In the genomic region with DNA sequence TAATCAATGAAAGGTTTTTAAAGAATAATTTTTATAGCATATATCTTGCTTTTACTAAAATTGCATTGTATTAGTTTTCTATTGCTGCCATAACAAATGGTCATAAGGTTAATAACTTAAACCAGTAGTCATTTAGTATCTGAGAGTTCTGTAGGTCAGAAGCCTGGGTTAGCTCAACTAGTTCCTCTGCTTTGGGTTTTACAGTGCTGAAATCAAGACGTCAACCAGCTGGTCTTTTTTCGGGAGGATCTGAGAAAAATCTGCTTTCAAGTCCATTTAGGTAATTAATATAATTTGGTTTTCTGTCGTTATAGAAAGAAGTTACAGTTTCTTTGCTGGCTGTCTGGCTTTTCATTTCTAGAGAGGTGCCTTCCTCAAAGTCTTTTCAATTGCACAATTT, we compare ENCODE assay signal across 26 cellular contexts.
A peak's percentile ranks its signal among the peaks of the same experiment; 100 is the strongest.
DNase-seq lines count a peak whose midpoint lies in the region; ATAC-seq, FAIRE-seq and TF ChIP-seq lines count a peak whose summit lies in the region.
"Had no signal": no experiment of that assay in that cellular context is flagged by ENCODE, and none has a peak within 500 bp of the region (broad histone marks: within the 10 kb centered on the region; RNA-seq: fewer than 3 reads in every experiment).

No MANE protein-coding gene starts in this region.

- H3K79me2 ChIP-seq in GM12878 (ENCODE audit: control insufficient read depth, insufficient read depth, low read length) = no peaks in the 10 kb centered on the region

- SMC1A ChIA-PET in GM12878 (lab: Charles Lee; ENCODE audit: uncharacterized antibody, unreplicated experiment) = no interaction called here

- ATAC-seq in GM18502 (IDR thresholded peaks at IDR 0.05; ENCODE audit: poor library complexity, unreplicated experiment) (peak; percentile 86), GM19324 (IDR thresholded peaks at IDR 0.05; ENCODE audit: low FRiP score, unreplicated experiment) (peak; percentile 67), HG02973 (IDR thresholded peaks at IDR 0.05; ENCODE audit: unreplicated experiment) (peak; percentile 81), GM12878 (peak; percentile 45; the same call in 2 of the 3 replicates)
- ATAC-seq: GM23338, HepG2, K562, Panc1 had no signal

- in situ Hi-C loops in GM12878 (cut with MboI) = no loop called here

- 0% methylated on average over 3 of the region's 3 CpGs for WGBS in GM12878 (ENCODE audit: insufficient coverage, insufficient replicate concordance, low lambda C conversion rate, missing lambda C conversion rate)
- 37 to 46% methylated on average over 3 of the region's 3 CpGs for WGBS in esophagus squamous epithelium, 2 donors

- TF ChIP-seq EP300 in GM12878 (IDR thresholded peaks at IDR 0.05; ENCODE audit: borderline replicate concordance in 1 of 2, control insufficient read depth in 1 of 2, low read depth in 2 of 2, low read length in 2 of 2) = no peak

- no peaks in the 10 kb centered on the region for H3K36me3 ChIP-seq in GM12878 (ENCODE audit: control insufficient read depth in 2 of 2, insufficient read depth in 2 of 2, low read length in 1 of 2)
- no peaks in the 10 kb centered on the region for H3K36me3 ChIP-seq in esophagus squamous epithelium
- H3K36me3 ChIP-seq: HAP-1, MG63 had no signal

- RAD21 ChIA-PET in GM12878 (lab: Charles Lee; ENCODE audit: unreplicated experiment) = no interaction called here

- no peak for TF ChIP-seq RAD21 in GM12878 (IDR thresholded peaks at IDR 0.05; ENCODE audit: insufficient read depth, low read depth, low read length)

- TF ChIP-seq CTCF in GM12878 (IDR thresholded peaks at IDR 0.05 in 2 of 3, conservative IDR thresholded peaks at IDR 0.05 in 1 of 3; ENCODE audit: control insufficient read depth in 2 of 3, extremely low read depth in 1 of 3, insufficient read depth in 1 of 3, low read depth in 3 of 3, low read length in 3 of 3) (no peak), esophagus squamous epithelium (IDR thresholded peaks at IDR 0.05) (no peak)

- POLR2A ChIA-PET in GM12878 (lab: Charles Lee) = no interaction called here

- FAIRE-seq in GM12878 (lab: Jason Lieb, UNC) = no peak
- no peak for FAIRE-seq in GM19239 (lab: Jason Lieb, UNC)
- FAIRE-seq: G401.6, HepG2, K562 had no signal

- H3K4me1 ChIP-seq in GM12878 (ENCODE audit: control insufficient read depth, insufficient read depth, low read length) (no peaks in the 10 kb centered on the region), esophagus squamous epithelium (no peaks in the 10 kb centered on the region)
- H3K4me1 ChIP-seq: HAP-1 had no signal

- no peak overlapping the region for H3K9ac ChIP-seq in GM12878 (ENCODE audit: control insufficient read depth, insufficient read depth, low read length)

- DNase-seq in GM12878 (ENCODE audit: low read depth, low spot score) (no peak), GM19239 (ENCODE audit: insufficient read length, low spot score) (no peak), esophagus squamous epithelium (lab: John Stamatoyannopoulos, UW) (no peak)
- no peak for DNase-seq in activated CD4-positive, alpha-beta T cell treated with anti-CD3 and anti-CD28 coated beads for 4 hours
- DNase-seq: Calu3; CD8-positive, alpha-beta memory T cell; DMS153; MG63; NCI-H1092; NCI-H146; NCI-H2029; NCI-H2227 treated with DMSO at 0.1 percent for 48 hours; NCI-H510A; NK-92 treated with Interleukin-12 subunit alpha and Interleukin-12 subunit beta, amount 100 ng/mL, for 24 hours; T-helper 9 cell had no signal

- H3K4me2 ChIP-seq in GM12878 (ENCODE audit: control insufficient read depth, insufficient read depth) = no peak overlapping the region
- H3K4me2 ChIP-seq: GM23338 had no signal

- no peaks in the 10 kb centered on the region for H4K20me1 ChIP-seq in GM12878 (ENCODE audit: control insufficient read depth, insufficient read depth)

- no peaks in the 10 kb centered on the region; the same call in 2 of the 3 replicates for H3K9me3 ChIP-seq in GM12878 (replicated peaks; ENCODE audit: control insufficient read depth, insufficient read depth, low read length)
- H3K9me3 ChIP-seq in esophagus squamous epithelium = no peaks in the 10 kb centered on the region
- H3K9me3 ChIP-seq: HAP-1, MG63 had no signal

- no peak overlapping the region for H2AFZ ChIP-seq in GM12878 (ENCODE audit: control insufficient read depth, low read depth, low read length)
- H2AFZ ChIP-seq: GM23338 had no signal

- H3K27me3 ChIP-seq in GM12878 (replicated peaks in 1 of 2; ENCODE audit: control insufficient read depth in 2 of 2, insufficient read depth in 2 of 2, low read length in 1 of 2) (no peaks in the 10 kb centered on the region), esophagus squamous epithelium (no peaks in the 10 kb centered on the region)
- H3K27me3 ChIP-seq: MG63 had no signal

- no TSS peak for BruUV-seq in GM12878 (replicated peaks; lab: Mats Ljungman, UMichigan)

- TF ChIP-seq POLR2A in GM12878 (IDR thresholded peaks at IDR 0.05; ENCODE audit: low read depth, low read length) = no peak
- no peak for TF ChIP-seq POLR2A in esophagus squamous epithelium (IDR thresholded peaks at IDR 0.05)

- no peak overlapping the region for H3K27ac ChIP-seq in GM12878 (ENCODE audit: control insufficient read depth, insufficient read depth)
- no peak overlapping the region for H3K27ac ChIP-seq in esophagus squamous epithelium
- H3K27ac ChIP-seq: C4-2B, HL-60 had no signal

- intact Hi-C loops in GM12878 (cut with micrococcal nuclease; ENCODE audit: unreplicated experiment) (no loop called here), esophagus squamous epithelium (cut with DNase I) (no loop called here)

- CTCF ChIA-PET in GM12878 (lab: Yijun Ruan, JAX) = interaction anchor here (0.9 kb wide), 1 partner anchor 125 kb away, joined by 3 read pairs; no protein-coding TSS in a partner anchor

- H3K4me3 ChIP-seq in GM12878 (no peak overlapping the region), esophagus squamous epithelium (no peak overlapping the region)
- H3K4me3 ChIP-seq: GM23338, HAP-1, K562, MG63 had no signal

TF ChIP-seq in GM12878, 131 proteins besides CTCF, POLR2A, EP300 and RAD21:
- TF ChIP-seq SPI1 (IDR thresholded peaks at IDR 0.05; ENCODE audit: borderline replicate concordance, insufficient read depth, low read depth, low read length) = peak; percentile 9; the same call in 1 of the 2 replicates
- no peak for TF ChIP-seq CREB1 (IDR thresholded peaks at IDR 0.05; ENCODE audit: low read depth)
- TF ChIP-seq NRF1 (conservative IDR thresholded peaks at IDR 0.05; ENCODE audit: low read depth, low read length) = no peak
- no peak for TF ChIP-seq HDAC6 (IDR thresholded peaks at IDR 0.05; ENCODE audit: unreplicated experiment)
